In the genomic region with DNA sequence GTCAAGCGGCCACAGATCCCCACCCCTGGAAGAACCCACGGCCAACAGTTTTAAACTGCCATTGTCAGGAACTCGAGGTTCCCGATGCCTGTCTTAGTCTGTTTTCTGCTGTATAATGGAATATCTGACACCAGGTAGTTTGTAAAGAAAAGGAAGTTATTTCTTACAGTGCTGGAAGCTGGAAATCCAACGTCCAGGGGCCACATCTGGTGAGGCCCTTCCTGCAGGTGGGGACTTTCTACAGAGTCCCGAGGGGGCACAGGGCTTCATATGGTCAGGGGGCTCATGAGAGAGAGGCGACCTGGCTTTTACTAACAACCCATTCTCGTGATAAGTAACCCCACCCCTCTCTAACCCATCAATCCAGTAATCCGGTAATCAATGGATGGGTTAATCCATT, we compare ENCODE assay signal across 23 cellular contexts.
A peak's percentile ranks its signal among the peaks of the same experiment; 100 is the strongest.
DNase-seq lines count a peak whose midpoint lies in the region; ATAC-seq and TF ChIP-seq lines count a peak whose summit lies in the region.
"Had no signal": no experiment of that assay in that cellular context is flagged by ENCODE, and none has a peak within 500 bp of the region (broad histone marks: within the 10 kb centered on the region; RNA-seq: fewer than 3 reads in every experiment).

No MANE protein-coding gene starts in this region.

- no peaks in the 10 kb centered on the region for H3K27me3 ChIP-seq in colonic mucosa
- no peaks in the 10 kb centered on the region for H3K27me3 ChIP-seq in endodermal cell (ENCODE audit: control insufficient read depth, insufficient read depth, low read length, poor library complexity, severe bottlenecking)
- H3K27me3 ChIP-seq in neuronal stem cell (ENCODE audit: control insufficient read depth in 3 of 3, insufficient read depth in 3 of 3, low read depth in 1 of 3, low read length in 3 of 3) = peaks cover 0 to 7% (median 0%) of the 10 kb centered on the region in 3 experiments
- H3K27me3 ChIP-seq: BLaER1 had no signal

- no peaks in the 10 kb centered on the region for H3K9me3 ChIP-seq in colonic mucosa
- no peaks in the 10 kb centered on the region for H3K9me3 ChIP-seq in endodermal cell (ENCODE audit: control insufficient read depth, low read length)
- peaks cover 0 to 2% of the 10 kb centered on the region in 2 donors for H3K9me3 ChIP-seq in neuronal stem cell (replicated peaks in 1 of 2; ENCODE audit: control insufficient read depth in 2 of 2, insufficient read depth in 1 of 2, low read depth in 1 of 2, low read length in 2 of 2)
- H3K9me3 ChIP-seq: BLaER1, Caco-2 had no signal

- H3K14ac ChIP-seq in neuronal stem cell (ENCODE audit: low read length) = no peak overlapping the region

- CTCF ChIA-PET in activated CD4-positive, alpha-beta memory T cell treated with anti-CD3 and anti-CD28 coated beads, Interleukin-2, amount 10 ng/mL, durations not matched to agents 7 days and 5 days (lab: Charles Lee) = no interaction called here
- CTCF ChIA-PET in activated CD4-positive, alpha-beta memory T cell treated with anti-CD3 and anti-CD28 coated beads for 36 hours (lab: Charles Lee) = no interaction called here

- no peaks in the 10 kb centered on the region for H3K4me1 Mint-ChIP-seq in activated CD4-positive, alpha-beta memory T cell treated with anti-CD3 and anti-CD28 coated beads, Interleukin-2, amount 10 ng/mL, durations not matched to agents 7 days and 5 days
- H3K4me1 Mint-ChIP-seq in activated CD4-positive, alpha-beta memory T cell treated with anti-CD3 and anti-CD28 coated beads for 36 hours (ENCODE audit: low read depth) = no peaks in the 10 kb centered on the region
- peaks cover 2% of the 10 kb centered on the region for H3K4me1 Mint-ChIP-seq in endodermal cell
- H3K4me1 Mint-ChIP-seq: B cell; CD4-positive, CD25-positive, alpha-beta regulatory T cell had no signal

- H2BK5ac ChIP-seq in neuronal stem cell (ENCODE audit: low read length) = no peak overlapping the region

- H3K4me3 ChIP-seq in colonic mucosa (no peak overlapping the region), endodermal cell (ENCODE audit: low read length) (no peak overlapping the region), neuronal stem cell (ENCODE audit: low read length in 2 of 2) (no peak overlapping the region)
- H3K4me3 ChIP-seq: BLaER1, GM12878, GM23338 had no signal

- no peak overlapping the region for H3K4me3 Mint-ChIP-seq in activated CD4-positive, alpha-beta memory T cell treated with anti-CD3 and anti-CD28 coated beads, Interleukin-2, amount 10 ng/mL, durations not matched to agents 7 days and 5 days
- H3K4me3 Mint-ChIP-seq in activated CD4-positive, alpha-beta memory T cell treated with anti-CD3 and anti-CD28 coated beads for 36 hours = no peak overlapping the region
- H3K4me3 Mint-ChIP-seq in endodermal cell = no peak overlapping the region
- H3K4me3 Mint-ChIP-seq: B cell; CD4-positive, CD25-positive, alpha-beta regulatory T cell; CD8-positive, alpha-beta T cell; GM23338; H9 had no signal

- no peak overlapping the region for H3K23ac ChIP-seq in neuronal stem cell (ENCODE audit: low read depth, low read length, poor library complexity)

- peak overlapping the region; percentile 25 for H4K8ac ChIP-seq in neuronal stem cell (ENCODE audit: low read depth, low read length)

- no peak overlapping the region for H4K91ac ChIP-seq in neuronal stem cell (ENCODE audit: low read depth, low read length, poor library complexity)

- 91 to 96% methylated on average over 3 to 9 of the region's 9 CpGs for WGBS in endodermal cell (ENCODE audit: insufficient coverage in 1 of 2, insufficient read length in 1 of 2), 2 experiments
- WGBS in neuronal stem cell (ENCODE audit: extremely low coverage in 2 of 2, insufficient read length in 2 of 2, insufficient replicate concordance in 1 of 2), 2 donors = no CpG with 5 or more reads among the region's 9 CpGs

- H3K18ac ChIP-seq in neuronal stem cell (ENCODE audit: low read length) = peak overlapping the region; percentile 20

- no peaks in the 10 kb centered on the region for H3K36me3 Mint-ChIP-seq in activated CD4-positive, alpha-beta memory T cell treated with anti-CD3 and anti-CD28 coated beads, Interleukin-2, amount 10 ng/mL, durations not matched to agents 7 days and 5 days (ENCODE audit: low read depth)
- no peaks in the 10 kb centered on the region for H3K36me3 Mint-ChIP-seq in activated CD4-positive, alpha-beta memory T cell treated with anti-CD3 and anti-CD28 coated beads for 36 hours
- no peaks in the 10 kb centered on the region for H3K36me3 Mint-ChIP-seq in endodermal cell (ENCODE audit: low read depth)
- H3K36me3 Mint-ChIP-seq: CD4-positive, CD25-positive, alpha-beta regulatory T cell; CD8-positive, alpha-beta T cell had no signal

- H2BK12ac ChIP-seq in neuronal stem cell (ENCODE audit: low read length) = no peak overlapping the region

- H3K9ac ChIP-seq in colonic mucosa (ENCODE audit: low read depth in 2 of 2, low read length in 2 of 2) = no peak overlapping the region
- no peak overlapping the region for H3K9ac ChIP-seq in endodermal cell (ENCODE audit: extremely low read depth, low read length, poor library complexity, severe bottlenecking)
- no peak overlapping the region for H3K9ac ChIP-seq in neuronal stem cell (ENCODE audit: low read depth, low read length, poor library complexity)
- H3K9ac ChIP-seq: BLaER1 had no signal

- POLR2A ChIA-PET in activated CD4-positive, alpha-beta memory T cell treated with anti-CD3 and anti-CD28 coated beads, Interleukin-2, amount 10 ng/mL, durations not matched to agents 7 days and 5 days (lab: Charles Lee) = no interaction called here
- POLR2A ChIA-PET in activated CD4-positive, alpha-beta memory T cell treated with anti-CD3 and anti-CD28 coated beads for 36 hours (lab: Charles Lee) = no interaction called here

- no peaks in the 10 kb centered on the region for H3K36me3 ChIP-seq in colonic mucosa
- no peaks in the 10 kb centered on the region for H3K36me3 ChIP-seq in endodermal cell (ENCODE audit: control insufficient read depth, insufficient read depth, low read length)
- H3K36me3 ChIP-seq in neuronal stem cell (replicated peaks in 1 of 2; ENCODE audit: control insufficient read depth in 2 of 2, insufficient read depth in 2 of 2, low read length in 2 of 2) = no peaks in the 10 kb centered on the region
- H3K36me3 ChIP-seq: BLaER1 had no signal

- H3K4ac ChIP-seq in neuronal stem cell (ENCODE audit: low read length) = no peak overlapping the region

- H2AFZ ChIP-seq in neuronal stem cell (ENCODE audit: low read length) = no peak overlapping the region
- H2AFZ ChIP-seq: GM23338 had no signal

- no peak overlapping the region for H2BK15ac ChIP-seq in neuronal stem cell (ENCODE audit: low read length)

- no peaks in the 10 kb centered on the region for H3K27me3 Mint-ChIP-seq in activated CD4-positive, alpha-beta memory T cell treated with anti-CD3 and anti-CD28 coated beads, Interleukin-2, amount 10 ng/mL, durations not matched to agents 7 days and 5 days
- H3K27me3 Mint-ChIP-seq in activated CD4-positive, alpha-beta memory T cell treated with anti-CD3 and anti-CD28 coated beads for 36 hours = no peaks in the 10 kb centered on the region
- no peaks in the 10 kb centered on the region for H3K27me3 Mint-ChIP-seq in endodermal cell (ENCODE audit: insufficient read depth)
- H3K27me3 Mint-ChIP-seq: CD4-positive, CD25-positive, alpha-beta regulatory T cell had no signal

- H3K4me1 ChIP-seq in colonic mucosa (no peaks in the 10 kb centered on the region), endodermal cell (ENCODE audit: control insufficient read depth, insufficient read depth, low read length) (no peaks in the 10 kb centered on the region), neuronal stem cell (ENCODE audit: control insufficient read depth in 2 of 2, insufficient read depth in 1 of 2, low read depth in 1 of 2, low read length in 2 of 2) (peaks cover 0 to 3% of the 10 kb centered on the region in 2 donors)
- H3K4me1 ChIP-seq: Caco-2 had no signal

- DNase-seq in activated CD4-positive, alpha-beta memory T cell treated with anti-CD3 and anti-CD28 coated beads, Interleukin-2, amount 10 ng/mL, durations not matched to agents 7 days and 5 days = peak; percentile 4
- no peak for DNase-seq in activated CD4-positive, alpha-beta memory T cell treated with anti-CD3 and anti-CD28 coated beads for 36 hours
- DNase-seq in colonic mucosa (peak; percentile 1), endodermal cell (peak; percentile 10), neuronal stem cell (ENCODE audit: low spot score) (no peak), HPDE6-E6E7 (ENCODE audit: extremely low spot score) (no peak)
- DNase-seq in central memory CD4-positive, alpha-beta T cell = no peak
- DNase-seq: Caco-2; CD4-positive, CD25-positive, alpha-beta regulatory T cell; DMS153; DMS79; EL; GDM1; H9 had no signal

- no peak overlapping the region for H3K27ac Mint-ChIP-seq in activated CD4-positive, alpha-beta memory T cell treated with anti-CD3 and anti-CD28 coated beads, Interleukin-2, amount 10 ng/mL, durations not matched to agents 7 days and 5 days
- H3K27ac Mint-ChIP-seq in activated CD4-positive, alpha-beta memory T cell treated with anti-CD3 and anti-CD28 coated beads for 36 hours = no peak overlapping the region
- H3K27ac Mint-ChIP-seq in endodermal cell = no peak overlapping the region
- H3K27ac Mint-ChIP-seq: B cell; CD4-positive, CD25-positive, alpha-beta regulatory T cell; CD8-positive, alpha-beta T cell; GM23338; H9 had no signal

- H3K27ac ChIP-seq in colonic mucosa (no peak overlapping the region), endodermal cell (ENCODE audit: low read depth, low read length) (no peak overlapping the region), neuronal stem cell (replicated peaks; ENCODE audit: low read length) (no peak overlapping the region)
- H3K27ac ChIP-seq: 22Rv1, BLaER1, C4-2B had no signal

- no peak overlapping the region for H3K4me2 ChIP-seq in neuronal stem cell (ENCODE audit: insufficient read depth, low read length, poor library complexity, severe bottlenecking)
- H3K4me2 ChIP-seq: BLaER1, GM23338 had no signal

- intact Hi-C loops in activated CD4-positive, alpha-beta memory T cell treated with anti-CD3 and anti-CD28 coated beads for 36 hours (cut with micrococcal nuclease) = no loop called here
- intact Hi-C loops in colonic mucosa (cut with DNase I) = no loop called here

- no peaks in the 10 kb centered on the region for H3K9me3 Mint-ChIP-seq in activated CD4-positive, alpha-beta memory T cell treated with anti-CD3 and anti-CD28 coated beads, Interleukin-2, amount 10 ng/mL, durations not matched to agents 7 days and 5 days
- H3K9me3 Mint-ChIP-seq in activated CD4-positive, alpha-beta memory T cell treated with anti-CD3 and anti-CD28 coated beads for 36 hours = no peaks in the 10 kb centered on the region
- no peaks in the 10 kb centered on the region for H3K9me3 Mint-ChIP-seq in endodermal cell
- H3K9me3 Mint-ChIP-seq: CD8-positive, alpha-beta T cell had no signal

- no peak overlapping the region for H2AK5ac ChIP-seq in neuronal stem cell (ENCODE audit: low read depth, low read length)

- ATAC-seq in HG02610 (IDR thresholded peaks at IDR 0.05; ENCODE audit: unreplicated experiment) = no peak
- ATAC-seq: CD8-positive, alpha-beta T cell; GM12878; GM23338; HCT116 had no signal

- H2BK120ac ChIP-seq in neuronal stem cell (ENCODE audit: low read depth, low read length) = no peak overlapping the region

- TF ChIP-seq CTCF in colonic mucosa (IDR thresholded peaks at IDR 0.05) (no peak), endodermal cell (conservative IDR thresholded peaks at IDR 0.05) (no peak)

- no peaks in the 10 kb centered on the region for H3K79me1 ChIP-seq in neuronal stem cell (ENCODE audit: low read depth, low read length)

Comparison
In these comparisons a context has a peak if more than half of its experiments do, and no peak if none do; other contexts are left out.
1. DNase-seq: peak in activated CD4-positive, alpha-beta memory T cell treated with anti-CD3 and anti-CD28 coated beads, Interleukin-2, amount 10 ng/mL, durations not matched to agents 7 days and 5 days (single experiment), colonic mucosa (single experiment) and endodermal cell (single experiment); none in activated CD4-positive, alpha-beta memory T cell treated with anti-CD3 and anti-CD28 coated beads for 36 hours (single experiment), neuronal stem cell (single experiment), central memory CD4-positive, alpha-beta T cell (single experiment) and HPDE6-E6E7 (single experiment).